Comparison of ENCODE assay signal across 9 cellular contexts in the genomic region with DNA sequence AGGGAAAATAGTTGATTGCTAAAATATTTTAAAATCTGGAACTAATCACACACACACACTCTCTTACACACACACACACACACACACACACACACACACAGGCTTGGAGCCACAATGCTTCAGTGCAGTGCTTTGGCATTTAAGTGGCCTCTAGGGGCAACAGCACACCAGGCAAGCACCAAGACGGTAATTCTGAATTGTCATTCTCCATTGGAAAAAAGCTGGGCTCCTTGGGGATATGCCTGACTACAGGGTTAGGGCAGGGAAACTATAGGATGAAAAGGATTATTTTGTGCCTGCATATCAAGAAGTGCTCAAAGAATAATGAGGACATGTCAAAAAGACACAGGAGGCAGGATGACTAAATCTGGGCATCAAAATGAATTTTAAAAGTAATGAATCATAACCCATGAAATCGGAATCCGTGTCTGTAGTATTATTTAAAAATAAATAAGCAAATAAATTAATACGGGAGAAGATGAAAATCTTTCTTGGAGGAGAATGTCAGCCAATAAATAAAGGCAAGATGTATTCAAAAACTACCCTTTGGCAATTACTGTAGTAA. TPM values are rescaled to one million over a fixed set of nuclear protein-coding genes. Genes with fewer than 3 reads are reported as not detected.
A peak's percentile ranks its signal among the peaks of the same experiment; 100 is the strongest.
DNase-seq lines count a peak whose midpoint lies in the region; ATAC-seq, FAIRE-seq and TF ChIP-seq lines count a peak whose summit lies in the region.
"Had no signal": no experiment of that assay in that cellular context is flagged by ENCODE, and none has a peak within 500 bp of the region (broad histone marks: within the 10 kb centered on the region; RNA-seq: fewer than 3 reads in every experiment).

No MANE protein-coding gene starts in this region.

- intact Hi-C loops in activated naive CD4-positive, alpha-beta T cell treated with anti-CD3 and anti-CD28 coated beads for 36 hours (cut with micrococcal nuclease), result loop anchor here (1.0 to 5.0 kb wide), 3 partner anchors 15 to 69 kb away; no protein-coding TSS in a partner anchor
- intact Hi-C loops in HepG2 (cut with micrococcal nuclease; ENCODE audit: unreplicated experiment), result loop anchor here (1.0 to 2.0 kb wide), 2 partner anchors 33 to 84 kb away; no protein-coding TSS in a partner anchor

- no peak overlapping the region for H3K4me3 Mint-ChIP-seq in activated naive CD4-positive, alpha-beta T cell treated with anti-CD3 and anti-CD28 coated beads for 36 hours
- H3K4me3 Mint-ChIP-seq: central memory CD8-positive, alpha-beta T cell had no signal

- no peaks in the 10 kb centered on the region for H3K36me3 ChIP-seq in HepG2 (replicated peaks in 1 of 2; ENCODE audit: control insufficient read depth in 1 of 2, insufficient read depth in 2 of 2, low read length in 2 of 2)

- no peak overlapping the region for H3K4me2 ChIP-seq in HepG2 (ENCODE audit: low read depth, low read length)

- H3K27me3 ChIP-seq in HepG2 (ENCODE audit: control insufficient read depth in 1 of 2, insufficient read depth in 2 of 2, low read length in 2 of 2), result no peaks in the 10 kb centered on the region

- WGBS in HepG2 (ENCODE audit: low lambda C conversion rate), result 41% methylated on average over 4 of the region's 4 CpGs

- no peak overlapping the region for H3K4me3 ChIP-seq in HepG2 (replicated peaks in 1 of 3; ENCODE audit: insufficient read depth in 1 of 3, low read depth in 2 of 3, low read length in 3 of 3)

- no peaks in the 10 kb centered on the region for H3K9me3 ChIP-seq in HepG2 (ENCODE audit: low read length)

- FAIRE-seq in HepG2 (lab: Jason Lieb, UNC), result peak; percentile 49

- H3K9me3 Mint-ChIP-seq in activated naive CD4-positive, alpha-beta T cell treated with anti-CD3 and anti-CD28 coated beads for 36 hours, result no peaks in the 10 kb centered on the region
- H3K9me3 Mint-ChIP-seq: central memory CD8-positive, alpha-beta T cell had no signal

- TF ChIP-seq RAD21 in HepG2 (CRISPR knock-in tag; IDR thresholded peaks at IDR 0.05), result peak; percentile 49

- peaks cover 2% of the 10 kb centered on the region for H3K27me3 Mint-ChIP-seq in activated naive CD4-positive, alpha-beta T cell treated with anti-CD3 and anti-CD28 coated beads for 36 hours (ENCODE audit: low read depth)

- peak; percentile 16 for DNase-seq in activated naive CD4-positive, alpha-beta T cell treated with anti-CD3 and anti-CD28 coated beads for 36 hours
- no peak for DNase-seq in activated naive CD4-positive, alpha-beta T cell (lab: John Stamatoyannopoulos, UW)
- peak; percentile 51 for DNase-seq in NCI-H345 (lab: John Stamatoyannopoulos, UW)
- peak; percentile 22 for DNase-seq in central memory CD4-positive, alpha-beta T cell
- peak; percentile 35 for DNase-seq in HepG2 (ENCODE audit: low spot score)
- DNase-seq in effector CD4-positive, alpha-beta T cell, result no peak
- DNase-seq in NCI-H2029 (lab: John Stamatoyannopoulos, UW), result no peak

- CTCF ChIA-PET in activated naive CD4-positive, alpha-beta T cell treated with anti-CD3 and anti-CD28 coated beads for 36 hours (lab: Charles Lee), result interaction anchor here (0.6 to 2.7 kb wide), 5 partner anchors 22 to 546 kb away, joined by 3 to 9 read pairs (median 7); no protein-coding TSS in a partner anchor
- CTCF ChIA-PET in HepG2 (lab: Yijun Ruan, JAX; ENCODE audit: low intra/inter-chr PET ratio, low total read pairs), result interaction anchor here (1.2 kb wide), 1 partner anchor 38 kb away, joined by 5 read pairs; no protein-coding TSS in a partner anchor

- no peak overlapping the region for H3K27ac ChIP-seq in HepG2 (ENCODE audit: extremely low read length, insufficient read depth, low read length)

- TF ChIP-seq CTCF in HepG2 (CRISPR knock-in tag; IDR thresholded peaks at IDR 0.05), result peak; percentile 77

- peak; percentile 22 for ATAC-seq in HG02678 (IDR thresholded peaks at IDR 0.05; ENCODE audit: unreplicated experiment)
- ATAC-seq in HepG2, result peak; percentile 65

- H3K4me1 Mint-ChIP-seq in activated naive CD4-positive, alpha-beta T cell treated with anti-CD3 and anti-CD28 coated beads for 36 hours (ENCODE audit: low read depth), result peaks cover 15% of the 10 kb centered on the region

- H2AFZ ChIP-seq in HepG2 (ENCODE audit: low read length), result no peak overlapping the region

- peaks cover 4% of the 10 kb centered on the region for H3K36me3 Mint-ChIP-seq in activated naive CD4-positive, alpha-beta T cell treated with anti-CD3 and anti-CD28 coated beads for 36 hours (ENCODE audit: low read depth)

- peaks cover 64% of the 10 kb centered on the region for H3K4me1 ChIP-seq in HepG2 (ENCODE audit: insufficient read depth, low read length)

- H3K9ac ChIP-seq in HepG2 (ENCODE audit: insufficient read depth, low read depth, low read length), result no peak overlapping the region

- no peaks in the 10 kb centered on the region for H3K79me2 ChIP-seq in HepG2 (ENCODE audit: insufficient read depth, low read length)

- H3K27ac Mint-ChIP-seq in activated naive CD4-positive, alpha-beta T cell treated with anti-CD3 and anti-CD28 coated beads for 36 hours, result no peak overlapping the region

- no TSS peak for BruUV-seq in HepG2 (replicated peaks; lab: Mats Ljungman, UMichigan)

- POLR2A ChIA-PET in HepG2 (lab: Yijun Ruan, JAX), result interaction anchor here (2.1 kb wide), 2 partner anchors 19 to 30 kb away, joined by 6 to 13 read pairs; partner anchors contain the start of gene DDC

- H4K20me1 ChIP-seq in HepG2 (ENCODE audit: insufficient read depth, low read length), result no peaks in the 10 kb centered on the region

- no peak for TF ChIP-seq POLR2A in HepG2 (IDR thresholded peaks at IDR 0.05; ENCODE audit: insufficient read depth in 1 of 2, low read depth in 2 of 2, low read length in 2 of 2)

- TF ChIP-seq EP300 in HepG2 (IDR thresholded peaks at IDR 0.05; ENCODE audit: low read depth in 2 of 2, low read length in 2 of 2) (no peak), HepG2 (CRISPR knock-in tag; IDR thresholded peaks at IDR 0.05; ENCODE audit: borderline replicate concordance) (no peak)

- in situ Hi-C loops in HepG2 (cut with HindIII; ENCODE audit: extremely low pct_ligation_motif_present, low pct_unique_long_range_greater_than_20kb), result no loop called here

TF ChIP-seq in HepG2, 621 proteins besides CTCF, POLR2A, EP300 and RAD21 (continues in another document):
- TF ChIP-seq NFIB (CRISPR knock-in tag; IDR thresholded peaks at IDR 0.05; ENCODE audit: borderline replicate concordance), result no peak
- no peak for TF ChIP-seq ZNF740 (CRISPR knock-in tag; IDR thresholded peaks at IDR 0.05)
- TF ChIP-seq ATF7-NPFF (CRISPR knock-in tag; IDR thresholded peaks at IDR 0.05; ENCODE audit: low read depth), result no peak
- TF ChIP-seq, protein P1, sequence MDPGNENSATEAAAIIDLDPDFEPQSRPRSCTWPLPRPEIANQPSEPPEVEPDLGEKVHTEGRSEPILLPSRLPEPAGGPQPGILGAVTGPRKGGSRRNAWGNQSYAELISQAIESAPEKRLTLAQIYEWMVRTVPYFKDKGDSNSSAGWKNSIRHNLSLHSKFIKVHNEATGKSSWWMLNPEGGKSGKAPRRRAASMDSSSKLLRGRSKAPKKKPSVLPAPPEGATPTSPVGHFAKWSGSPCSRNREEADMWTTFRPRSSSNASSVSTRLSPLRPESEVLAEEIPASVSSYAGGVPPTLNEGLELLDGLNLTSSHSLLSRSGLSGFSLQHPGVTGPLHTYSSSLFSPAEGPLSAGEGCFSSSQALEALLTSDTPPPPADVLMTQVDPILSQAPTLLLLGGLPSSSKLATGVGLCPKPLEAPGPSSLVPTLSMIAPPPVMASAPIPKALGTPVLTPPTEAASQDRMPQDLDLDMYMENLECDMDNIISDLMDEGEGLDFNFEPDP (CRISPR knock-in tag; conservative IDR thresholded peaks at IDR 0.05), result no peak
- TF ChIP-seq XRCC5 (optimal IDR thresholded peaks at IDR 0.05; ENCODE audit: low read length), result peak; percentile 67
- TF ChIP-seq ZNF205 (CRISPR knock-in tag; IDR thresholded peaks at IDR 0.05), result no peak
- no peak for TF ChIP-seq ZNF33B (CRISPR knock-in tag; IDR thresholded peaks at IDR 0.05)
- peak; percentile 69 for TF ChIP-seq STAG1 (CRISPR knock-in tag; IDR thresholded peaks at IDR 0.05)
- peak; percentile 38; the same call in 1 of the 2 replicates for TF ChIP-seq SMC3 (IDR thresholded peaks at IDR 0.05; ENCODE audit: low read length)

RNA-seq across cellular contexts. Expression of gene DDC, which starts 30.4 kb away (rescaled TPM):
- under 1 TPM in 1 of 2 experiments, not detected in 1; 0.38 TPM for total RNA-seq in activated naive CD4-positive, alpha-beta T cell treated with anti-CD3 and anti-CD28 coated beads for 36 hours
- 93.3 and 126 TPM in 2 replicates for total RNA-seq in HepG2 (2016; rRNA removed; fragmentation: Illumina TruSeq; extraction: Trizol)
- 23.4 and 29.3 TPM in 2 replicates for total RNA-seq in HepG2 (2016; cell fraction: cytosol; rRNA removed; fragmentation: Illumina TruSeq; extraction: Trizol; ENCODE audit: low read depth)
- total RNA-seq in HepG2 (2016; cell fraction: insoluble cytoplasmic fraction; rRNA removed; fragmentation: Illumina TruSeq; extraction: Trizol), result 98.6 and 126 TPM in 2 replicates
- 43.9 and 45.3 TPM in 2 replicates for total RNA-seq in HepG2 (2016; cell fraction: membrane; rRNA removed; fragmentation: Illumina TruSeq; extraction: Trizol)
- total RNA-seq in HepG2 (2016; cell fraction: nucleus; rRNA removed; fragmentation: Illumina TruSeq; extraction: Trizol), result 63.9 and 66.7 TPM in 2 replicates
- polyA plus RNA-seq in HepG2 (2011; rRNA removed), result 10.1 and 11.7 TPM in 2 replicates
- polyA plus RNA-seq in HepG2 (2011; cell fraction: cytosol; rRNA removed), result 10.8 and 11.7 TPM in 2 replicates
- 7.3 and 9.2 TPM in 2 replicates for polyA plus RNA-seq in HepG2 (2011; cell fraction: nucleus; rRNA removed)
- 25.0 and 51.6 TPM in 2 replicates for polyA plus RNA-seq in HepG2 (2012)
- 17.2 and 21.3 TPM in 2 replicates for polyA plus RNA-seq in HepG2 (2016; cell fraction: cytosol; fragmentation: Illumina TruSeq; extraction: Trizol; ENCODE audit: low read depth)
- polyA plus RNA-seq in HepG2 (2016; cell fraction: insoluble cytoplasmic fraction; fragmentation: Illumina TruSeq; extraction: Trizol; ENCODE audit: low read depth), result 93.5 and 100 TPM in 2 replicates
- 22.3 and 29.4 TPM in 2 replicates for polyA plus RNA-seq in HepG2 (2016; cell fraction: membrane; fragmentation: Illumina TruSeq; extraction: Trizol; ENCODE audit: low read depth)
- 62.4 and 68.1 TPM in 2 replicates for polyA plus RNA-seq in HepG2 (2016; cell fraction: nucleus; fragmentation: Illumina TruSeq; extraction: Trizol; ENCODE audit: insufficient read depth, low read depth)
- 14.2 TPM in 1 of 2 replicates, not detected in the other for polyA minus RNA-seq in HepG2 (2011; rRNA and poly(A)+ RNA removed; ENCODE audit: low replicate concordance)
- polyA minus RNA-seq in HepG2 (2011; cell fraction: cytosol; rRNA and poly(A)+ RNA removed), result 6.2 and 7.7 TPM in 2 replicates
- polyA minus RNA-seq in HepG2 (2011; cell fraction: nucleus; rRNA and poly(A)+ RNA removed), result 10.3 and 12.4 TPM in 2 replicates

Comparison
In these comparisons a context has a peak if more than half of its experiments do, and no peak if none do; other contexts are left out.
1. DNase-seq: peak in activated naive CD4-positive, alpha-beta T cell treated with anti-CD3 and anti-CD28 coated beads for 36 hours (single experiment), NCI-H345 (single experiment), central memory CD4-positive, alpha-beta T cell (single experiment) and HepG2 (single experiment); none in activated naive CD4-positive, alpha-beta T cell (0 of 4), effector CD4-positive, alpha-beta T cell (single experiment) and NCI-H2029 (single experiment).
2. RNA of gene DDC, which starts 30.4 kb away (total RNA-seq): 23.4 to 126 TPM in HepG2; 0.38 TPM in activated naive CD4-positive, alpha-beta T cell treated with anti-CD3 and anti-CD28 coated beads for 36 hours; every median in the first group is over 10 times any median in the second.